In genomic region chr14:103078420-103078749, GRCh38 we compare ENCODE assay signal across 8 cellular contexts. TPM values are rescaled to one million over a fixed set of nuclear protein-coding genes. Genes with fewer than 3 reads are reported as not detected.
A peak's percentile ranks its signal among the peaks of the same experiment; 100 is the strongest.
DNase-seq lines count a peak whose midpoint lies in the region; ATAC-seq and TF ChIP-seq lines count a peak whose summit lies in the region.

No MANE protein-coding gene starts in this region.

- no peak overlapping the region for H2AFZ ChIP-seq in mesenchymal stem cell (ENCODE audit: low read depth, low read length)

- no peak overlapping the region for H3K4me2 ChIP-seq in mesenchymal stem cell (ENCODE audit: low read length, poor library complexity, severe bottlenecking)

- H3K9ac ChIP-seq in mesenchymal stem cell (ENCODE audit: low read length) = no peak overlapping the region

- H3K27me3 ChIP-seq in mesenchymal stem cell (ENCODE audit: control insufficient read depth in 1 of 2, insufficient read depth in 1 of 2, low read length in 2 of 2) = peaks cover 21 to 35% of the 10 kb centered on the region in 2 experiments

- H3K14ac ChIP-seq in mesenchymal stem cell (ENCODE audit: low read length in 2 of 2) = no peak overlapping the region

- H3K36me3 ChIP-seq in mesenchymal stem cell (ENCODE audit: control insufficient read depth in 1 of 2, insufficient read depth in 2 of 2, low read depth in 1 of 2, low read length in 2 of 2) = no peaks in the 10 kb centered on the region

- no peak overlapping the region for H4K91ac ChIP-seq in mesenchymal stem cell (ENCODE audit: low read length)

- H2AK5ac ChIP-seq in mesenchymal stem cell (ENCODE audit: low read length, severe bottlenecking) = no peak overlapping the region

- ATAC-seq in GM18505 (IDR thresholded peaks at IDR 0.05; ENCODE audit: unreplicated experiment) = no peak

- 7% methylated on average over 9 of the region's 9 CpGs for WGBS in mesenchymal stem cell

- H3K4ac ChIP-seq in mesenchymal stem cell (ENCODE audit: low read depth in 1 of 2, low read length in 2 of 2) = no peak overlapping the region

- no peak overlapping the region for H2BK15ac ChIP-seq in mesenchymal stem cell (ENCODE audit: low read depth, poor library complexity, severe bottlenecking)

- H3K4me1 ChIP-seq in mesenchymal stem cell (ENCODE audit: control insufficient read depth, insufficient read depth, low read depth, low read length) = peaks cover 22% of the 10 kb centered on the region

- no peak for TF ChIP-seq POLR2A in GM18505 (IDR thresholded peaks at IDR 0.05; ENCODE audit: borderline replicate concordance, extremely low read depth, insufficient read depth, insufficient read length)

- no peak overlapping the region for H3K4me3 ChIP-seq in mesenchymal stem cell (ENCODE audit: insufficient read depth in 1 of 2, low read depth in 1 of 2, low read length in 2 of 2)

- no peaks in the 10 kb centered on the region for H3K79me1 ChIP-seq in mesenchymal stem cell (replicated peaks; ENCODE audit: low read length, poor library complexity, severe bottlenecking)

- H3K27ac ChIP-seq in mesenchymal stem cell (ENCODE audit: low read length, poor library complexity, severe bottlenecking) = no peak overlapping the region

- no peak overlapping the region for H4K8ac ChIP-seq in mesenchymal stem cell (ENCODE audit: low read length)

- DNase-seq in GM10266 (ENCODE audit: extremely low spot score) (peak; percentile 91), HK-2 (ENCODE audit: unreplicated experiment) (peak; percentile 75), NCI-H774 (lab: John Stamatoyannopoulos, UW) (peak; percentile 42), mesenchymal stem cell (peak; percentile 82)
- peak; percentile 71 to 80 for DNase-seq in activated CD4-positive, alpha-beta T cell treated with anti-CD3 and anti-CD28 coated beads, Interleukin-2, amount 50 U/mL, for 48 hours
- DNase-seq in effector CD4-positive, alpha-beta T cell = peak; percentile 67
- DNase-seq in stimulated activated CD8-positive, alpha-beta memory T cell treated with anti-CD3 and anti-CD28 coated beads, Interleukin-15, amount 100 ng/mL, for 24 hours (ENCODE audit: low read depth) = peak; percentile 40

- no peak overlapping the region for H3K18ac ChIP-seq in mesenchymal stem cell (ENCODE audit: low read depth in 1 of 2, low read length in 2 of 2)

- H3K9me3 ChIP-seq in mesenchymal stem cell (ENCODE audit: control insufficient read depth, low read length) = no peaks in the 10 kb centered on the region

- TF ChIP-seq CTCF in GM10266 (IDR thresholded peaks at IDR 0.05; ENCODE audit: control insufficient read depth, insufficient read depth, low read depth, missing control alignments) = peak; percentile 84

- H2BK120ac ChIP-seq in mesenchymal stem cell (ENCODE audit: low read depth, low read length) = no peak overlapping the region

- no peak overlapping the region for H3K23ac ChIP-seq in mesenchymal stem cell (ENCODE audit: low read length in 2 of 2)

- H2BK5ac ChIP-seq in mesenchymal stem cell (ENCODE audit: low read depth, low read length, poor library complexity, severe bottlenecking) = no peak overlapping the region

- H2BK12ac ChIP-seq in mesenchymal stem cell (ENCODE audit: low read length in 2 of 2) = no peak overlapping the region

RNA-seq across cellular contexts. Expression of gene LBHD2, which starts 5.6 kb away (rescaled TPM):
- not detected for polyA plus RNA-seq in mesenchymal stem cell (2013, experiment 1 of 2)
- not detected for polyA plus RNA-seq in mesenchymal stem cell (2013, experiment 2 of 2)

RNA-seq across cellular contexts. Expression of gene EXOC3L4, which starts 16.1 kb away (rescaled TPM):
- not detected for polyA plus RNA-seq in mesenchymal stem cell (2013, experiment 1 of 2)
- polyA plus RNA-seq in mesenchymal stem cell (2013, experiment 2 of 2) = 0.05 TPM

RNA-seq across cellular contexts. Expression of gene CDC42BPB, which starts 21.0 kb away (rescaled TPM):
- polyA plus RNA-seq in mesenchymal stem cell (2013, experiment 1 of 2) = 64.0 TPM
- 61.5 TPM for polyA plus RNA-seq in mesenchymal stem cell (2013, experiment 2 of 2)

RNA-seq across cellular contexts. Expression of gene TNFAIP2, which starts 44.9 kb away (rescaled TPM):
- polyA plus RNA-seq in mesenchymal stem cell (2013, experiment 1 of 2) = 29.2 TPM
- polyA plus RNA-seq in mesenchymal stem cell (2013, experiment 2 of 2) = 27.7 TPM

Comparison
In these comparisons a context has a peak if more than half of its experiments do, and no peak if none do; other contexts are left out.
1. DNase-seq: peak in every context shown above with its lines; median percentile 91 in GM10266; 82 in mesenchymal stem cell; 76 in activated CD4-positive, alpha-beta T cell treated with anti-CD3 and anti-CD28 coated beads, Interleukin-2, amount 50 U/mL, for 48 hours; 75 in HK-2; 67 in effector CD4-positive, alpha-beta T cell; 42 in NCI-H774; 40 in stimulated activated CD8-positive, alpha-beta memory T cell treated with anti-CD3 and anti-CD28 coated beads, Interleukin-15, amount 100 ng/mL, for 24 hours.